ENCODE assay signal across 23 cellular contexts in the genomic region with DNA sequence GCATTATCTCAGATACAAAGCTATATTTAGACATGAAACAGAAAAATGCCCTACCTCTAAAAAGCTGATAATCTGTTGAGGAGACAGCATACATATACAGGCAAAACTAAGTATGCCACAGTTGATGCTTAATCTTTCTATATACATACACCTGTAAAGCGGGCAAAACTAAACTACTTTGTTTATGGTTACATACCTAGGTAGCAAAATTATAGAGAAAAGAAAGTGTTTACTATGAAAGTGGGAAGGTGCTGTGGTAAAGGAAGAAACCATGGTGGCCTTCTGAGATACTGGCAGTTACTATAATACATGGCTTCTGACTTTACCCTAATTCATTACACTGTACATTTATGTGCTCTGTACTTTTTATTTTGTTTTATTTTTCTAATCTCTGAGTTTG. TPM values are rescaled to one million over a fixed set of nuclear protein-coding genes. Genes with fewer than 3 reads are reported as not detected.
DNase-seq lines count a peak whose midpoint lies in the region; ATAC-seq and TF ChIP-seq lines count a peak whose summit lies in the region.
"Had no signal": no experiment of that assay in that cellular context is flagged by ENCODE, and none has a peak within 500 bp of the region (broad histone marks: within the 10 kb centered on the region; RNA-seq: fewer than 3 reads in every experiment).

No MANE protein-coding gene starts in this region.

- H3K27ac Mint-ChIP-seq in mesothelial cell of epicardium: no peak overlapping the region
- H3K27ac Mint-ChIP-seq: CD8-positive, alpha-beta memory T cell; T-helper 2 cell treated with Interferon-gamma antibody and Interleukin-4, amounts not matched to agents 5 μg/mL and 100 μg/mL, for 36 hours had no signal

- H3K27ac ChIP-seq in substantia nigra (ENCODE audit: low read depth, low read length, poor library complexity, severe bottlenecking): no peak overlapping the region

- ATAC-seq in GM18909 (IDR thresholded peaks at IDR 0.05; ENCODE audit: poor library complexity, unreplicated experiment) (peak; percentile 48), GM21786 (IDR thresholded peaks at IDR 0.05; ENCODE audit: unreplicated experiment) (peak; percentile 40), HG03025 (IDR thresholded peaks at IDR 0.05; ENCODE audit: low FRiP score, unreplicated experiment) (peak; percentile 77), GM21367 (IDR thresholded peaks at IDR 0.05; ENCODE audit: unreplicated experiment) (no peak)
- ATAC-seq: HepG2 had no signal

- DNase-seq in NCI-H748 treated with DMSO at 0.1 percent for 48 hours (lab: John Stamatoyannopoulos, UW): no peak
- DNase-seq in mesothelial cell of epicardium (ENCODE audit: low spot score in 2 of 2, unreplicated experiment in 2 of 2): no peak
- no peak for DNase-seq in substantia nigra (lab: John Stamatoyannopoulos, UW)
- DNase-seq: ACHN; C1 segment of cervical spinal cord; CD8-positive, alpha-beta memory T cell; DMS79 treated with DMSO at 0.1 percent for 48 hours; KBM-7; NCI-H1694 treated with DMSO at 0.1 percent for 48 hours; NCI-H2107; NCI-H510A; NCI-H774; OCI-M1; SHP77; SK-N-SH had no signal

- no peaks in the 10 kb centered on the region for H3K4me1 Mint-ChIP-seq in mesothelial cell of epicardium
- H3K4me1 Mint-ChIP-seq: CD8-positive, alpha-beta memory T cell had no signal

- no peak for TF ChIP-seq CTCF in mesothelial cell of epicardium (IDR thresholded peaks at IDR 0.05; ENCODE audit: unreplicated experiment)

- H3K27me3 Mint-ChIP-seq in mesothelial cell of epicardium (ENCODE audit: low read depth): no peaks in the 10 kb centered on the region

- no peak overlapping the region for H3K4me3 Mint-ChIP-seq in mesothelial cell of epicardium
- H3K4me3 Mint-ChIP-seq: CD8-positive, alpha-beta memory T cell; T-helper 2 cell treated with Interferon-gamma antibody and Interleukin-4, amounts not matched to agents 5 μg/mL and 100 μg/mL, for 36 hours had no signal

- H3K36me3 Mint-ChIP-seq in mesothelial cell of epicardium: peaks cover 7% of the 10 kb centered on the region
- H3K36me3 Mint-ChIP-seq: CD8-positive, alpha-beta memory T cell had no signal

- H3K9me3 Mint-ChIP-seq in mesothelial cell of epicardium: no peaks in the 10 kb centered on the region
- H3K9me3 Mint-ChIP-seq: CD8-positive, alpha-beta memory T cell; T-helper 2 cell treated with Interferon-gamma antibody and Interleukin-4, amounts not matched to agents 5 μg/mL and 100 μg/mL, for 36 hours had no signal

RNA-seq across cellular contexts. Expression of a gene that starts 36.0 kb away (rescaled TPM):
- total RNA-seq in mesothelial cell of epicardium: 0.07 to 0.20 TPM (median 0.11 TPM) in 3 replicates
- total RNA-seq: H4 had no signal

RNA-seq across cellular contexts. Expression of a gene that starts 43.1 kb away (rescaled TPM):
- 7.1 to 10.9 TPM (median 8.7 TPM) in 3 replicates for total RNA-seq in mesothelial cell of epicardium
- total RNA-seq: HepG2, RPMI7951 had no signal
